8 cellular contexts compared by ENCODE assay signal in the genomic region with DNA sequence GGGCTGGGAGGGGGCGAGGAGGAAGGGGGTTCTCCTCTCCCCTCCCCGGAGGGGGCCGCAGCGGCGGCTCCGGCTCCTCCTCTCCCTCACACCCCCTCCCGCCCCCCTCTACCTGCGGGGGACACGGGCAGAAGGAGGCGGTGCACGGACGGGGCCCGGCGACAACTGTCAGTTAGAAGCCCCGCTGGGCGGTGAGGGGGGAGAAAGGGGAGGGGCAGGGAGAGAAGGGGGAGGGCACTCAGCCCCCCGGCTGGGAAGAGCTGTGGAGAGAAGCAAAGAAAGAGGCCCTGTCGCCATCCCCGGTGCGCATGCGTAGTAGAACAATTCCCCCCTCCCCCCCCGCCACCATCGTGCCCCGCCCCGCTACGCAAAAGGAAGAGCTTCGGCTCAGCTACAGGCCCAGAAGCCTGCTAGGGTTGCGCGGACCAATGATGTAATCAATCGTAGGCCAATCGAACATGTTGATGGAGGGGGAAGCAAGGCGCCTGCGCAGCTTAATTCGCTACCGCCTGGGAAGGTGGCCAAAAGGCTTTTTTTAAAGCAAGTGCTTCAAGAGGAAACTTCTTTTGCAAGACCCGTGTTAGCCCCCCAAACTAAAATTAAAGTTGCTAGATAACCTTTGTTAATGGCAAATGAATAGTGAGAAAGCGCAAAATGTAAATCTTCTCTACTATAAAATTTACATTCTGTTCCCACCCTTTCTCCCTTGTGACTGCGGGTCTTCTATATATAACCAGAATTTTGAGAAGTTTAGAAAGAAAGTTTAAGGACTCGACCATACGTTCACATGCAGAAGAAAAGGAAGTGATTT. TPM values are rescaled to one million over a fixed set of nuclear protein-coding genes. Genes with fewer than 3 reads are reported as not detected.
DNase-seq lines count a peak whose midpoint lies in the region; ATAC-seq and TF ChIP-seq lines count a peak whose summit lies in the region.

No MANE protein-coding gene starts in this region.

- H3K4me1 ChIP-seq in IMR-90 (ENCODE audit: control insufficient read depth, insufficient read depth, low read length) (no peaks in the 10 kb centered on the region; the same call in 1 of the 2 replicates), OCI-LY7 (ENCODE audit: insufficient read depth, low read length, poor library complexity, severe bottlenecking) (peaks cover 56% of the 10 kb centered on the region)

- no peaks in the 10 kb centered on the region for H3K9me3 ChIP-seq in IMR-90 (ENCODE audit: control insufficient read depth, insufficient read depth, low read length)
- H3K9me3 ChIP-seq in OCI-LY7 (ENCODE audit: low read length): no peaks in the 10 kb centered on the region

- H3K79me1 ChIP-seq in IMR-90 (ENCODE audit: low read depth in 1 of 2, low read length in 2 of 2): peaks cover 7 to 27% of the 10 kb centered on the region in 2 experiments; a peak in 3 of 4 replicates

- H2BK15ac ChIP-seq in IMR-90 (ENCODE audit: low read depth, low read length): no peak overlapping the region

- H2BK5ac ChIP-seq in IMR-90 (ENCODE audit: low read depth, low read length, poor library complexity, severe bottlenecking): peak overlapping the region; percentile 77

- H4K5ac ChIP-seq in IMR-90 (ENCODE audit: low read depth, low read length): no peak overlapping the region

- H2BK20ac ChIP-seq in IMR-90 (ENCODE audit: low read depth, low read length): no peak overlapping the region

- no peak for TF ChIP-seq POLR2A in IMR-90 (IDR thresholded peaks at IDR 0.05; ENCODE audit: low read depth, low read length)

- no peak overlapping the region for H4K91ac ChIP-seq in IMR-90 (ENCODE audit: insufficient read depth, low read depth, low read length)

- H2AK5ac ChIP-seq in IMR-90 (ENCODE audit: low read depth, low read length): no peak overlapping the region

- peak overlapping the region; percentile 42 for H2AK9ac ChIP-seq in IMR-90 (replicated peaks; ENCODE audit: low read depth, low read length, poor library complexity)

- no peak overlapping the region for H2BK120ac ChIP-seq in IMR-90 (ENCODE audit: low read depth, low read length)

- H3K79me2 ChIP-seq in OCI-LY7 (ENCODE audit: insufficient read depth, low read depth, low read length): peaks cover 83% of the 10 kb centered on the region

- TF ChIP-seq RAD21 in IMR-90 (IDR thresholded peaks at IDR 0.05; ENCODE audit: low read length): no peak

- TF ChIP-seq CTCF in IMR-90 (conservative IDR thresholded peaks at IDR 0.05; ENCODE audit: low read depth, low read length) (no peak), OCI-LY7 (conservative IDR thresholded peaks at IDR 0.05; ENCODE audit: low read length) (no peak), epithelial cell of proximal tubule (conservative IDR thresholded peaks at IDR 0.05; ENCODE audit: low read depth, low read length) (no peak)

- dilution Hi-C loops in IMR-90 (cut with HindIII; ENCODE audit: low sequenced_read_pairs, unreplicated experiment): no loop called here

- intact Hi-C loops in IMR-90 (cut with micrococcal nuclease) (no loop called here), OCI-LY7 (cut with micrococcal nuclease; ENCODE audit: unreplicated experiment) (loop anchor here (5.0 kb wide), 3 partner anchors 381 to 749 kb away; a partner anchor contains a TSS)

- H3K9ac ChIP-seq in IMR-90 (ENCODE audit: low read depth, low read length): peak overlapping the region; percentile 50

- H3K36me3 ChIP-seq in IMR-90 (ENCODE audit: control insufficient read depth, insufficient read depth, low read length) (peaks cover 2% of the 10 kb centered on the region; the same call in 1 of the 2 replicates), OCI-LY7 (ENCODE audit: insufficient read depth, low read length) (peaks cover 69% of the 10 kb centered on the region)

- no peaks in the 10 kb centered on the region; the same call in 1 of the 2 replicates for H3K9me1 ChIP-seq in IMR-90 (ENCODE audit: insufficient read depth, low read length)

- peak; percentile 68 for ATAC-seq in GM21529 (IDR thresholded peaks at IDR 0.05; ENCODE audit: unreplicated experiment)
- ATAC-seq in IMR-90 (ENCODE audit: low read depth): peak; percentile 75

- H3K4me3 ChIP-seq in IMR-90 (ENCODE audit: insufficient read depth, low read depth, low read length) (peak overlapping the region; percentile 90), OCI-LY7 (ENCODE audit: low read depth, low read length, poor library complexity, severe bottlenecking) (peak overlapping the region; percentile 94), epithelial cell of proximal tubule (ENCODE audit: low read depth, low read length) (peak overlapping the region; percentile 81)

- in situ Hi-C loops in IMR-90 (cut with MboI; ENCODE audit: low sequenced_read_pairs): no loop called here

- H3K4ac ChIP-seq in IMR-90 (ENCODE audit: low read depth, low read length): no peak overlapping the region

- 0% methylated on average over 6 of the region's 40 CpGs; no CpG with 5 or more reads in 1 of the 2 experiments for WGBS in IMR-90 (ENCODE audit: extremely low coverage in 2 of 2, insufficient read length in 1 of 2), 2 experiments

- no TSS peak for BruUV-seq in IMR-90 (replicated peaks; lab: Mats Ljungman, UMichigan)
- no TSS peak for BruUV-seq in OCI-LY7 (replicated peaks; lab: Mats Ljungman, UMichigan)

- peak overlapping the region; percentile 43 to 54; a peak in 3 of 4 replicates for H4K8ac ChIP-seq in IMR-90 (ENCODE audit: low read depth in 2 of 2, low read length in 2 of 2)

- H3K14ac ChIP-seq in IMR-90 (replicated peaks; ENCODE audit: low read depth, low read length): no peak overlapping the region

- no peak overlapping the region for H3K56ac ChIP-seq in IMR-90 (ENCODE audit: extremely low read depth, insufficient read depth, low read length)

- H3K9me2 ChIP-seq in OCI-LY7 (ENCODE audit: insufficient read depth, low read length): no peaks in the 10 kb centered on the region

- no peak overlapping the region; the same call in 1 of the 2 replicates for H3K18ac ChIP-seq in IMR-90 (ENCODE audit: low read depth, low read length)

- H3K27me3 ChIP-seq in IMR-90 (ENCODE audit: control insufficient read depth, insufficient read depth, low read length): no peaks in the 10 kb centered on the region

- H3K27ac ChIP-seq in IMR-90 (ENCODE audit: insufficient read depth, low read length) (peak overlapping the region; percentile 85), OCI-LY7 (ENCODE audit: low read depth, low read length, poor library complexity, severe bottlenecking) (peak overlapping the region; percentile 70)

- no peak overlapping the region for H3K23ac ChIP-seq in IMR-90 (ENCODE audit: low read depth, low read length)

- peak overlapping the region; percentile 30; the same call in 1 of the 2 replicates for H3K4me2 ChIP-seq in IMR-90 (ENCODE audit: low read depth, low read length)
- peak overlapping the region; percentile 91 for H3K4me2 ChIP-seq in OCI-LY7 (ENCODE audit: low read length)

- POLR2A ChIA-PET in IMR-90 (lab: Charles Lee; ENCODE audit: unreplicated experiment) (interaction anchor here (0.6 to 0.7 kb wide), 2 partner anchors 14 to 379 kb away, joined by 3 read pairs; a partner anchor contains a TSS), OCI-LY7 (lab: Charles Lee) (interaction anchor here (0.6 to 2.6 kb wide), 12 partner anchors 9 to 692 kb away, joined by 3 to 13 read pairs (median 4); no protein-coding TSS in a partner anchor)

- CTCF ChIA-PET in IMR-90 (lab: Yijun Ruan, JAX): interaction anchor here (1.0 kb wide), 1 partner anchor 9 kb away, joined by 3 read pairs; no protein-coding TSS in a partner anchor
- CTCF ChIA-PET in OCI-LY7 (lab: Charles Lee; ENCODE audit: unreplicated experiment): interaction anchor here (0.6 kb wide), 3 partner anchors 46 to 247 kb away, joined by 3 to 5 read pairs (median 4); no protein-coding TSS in a partner anchor

- DNase-seq in DMS114 treated with DMSO at 0.1 percent for 48 hours (lab: John Stamatoyannopoulos, UW; ENCODE audit: unreplicated experiment) (peak; percentile 93), IMR-90 (peak; percentile 99), OCI-LY7 (ENCODE audit: low spot score) (peak; percentile 98), epithelial cell of proximal tubule (ENCODE audit: low read depth) (peak; percentile 91), mucosa of gallbladder (ENCODE audit: low spot score) (peak; percentile 97)
- peak; percentile 87 for DNase-seq in activated T-cell treated with anti-CD3 and anti-CD28 coated beads, Interleukin-2, amount 50 U/mL, for 1 hour
- DNase-seq in stimulated activated CD8-positive, alpha-beta memory T cell treated with anti-CD3 and anti-CD28 coated beads, Interleukin-4, amount 100 ng/mL, for 24 hours (ENCODE audit: low read depth): peak; percentile 87

- H4K20me1 ChIP-seq in IMR-90 (ENCODE audit: insufficient read depth, low read length): peaks cover 24% of the 10 kb centered on the region
- peaks cover 13% of the 10 kb centered on the region for H4K20me1 ChIP-seq in OCI-LY7 (ENCODE audit: insufficient read depth, low read length)

- peak overlapping the region; percentile 94 for H2AFZ ChIP-seq in IMR-90 (replicated peaks; ENCODE audit: low read length, poor library complexity)
- H2AFZ ChIP-seq in OCI-LY7 (ENCODE audit: low read length): peak overlapping the region; percentile 72; the same call in 1 of the 2 replicates

TF ChIP-seq in IMR-90, 13 proteins besides CTCF, POLR2A, EP300 and RAD21:
- TF ChIP-seq NFE2L2 (IDR thresholded peaks at IDR 0.05; ENCODE audit: low read depth, low read length): no peak
- TF ChIP-seq MXI1 (IDR thresholded peaks at IDR 0.05; ENCODE audit: borderline replicate concordance, low read depth, low read length): no peak
- TF ChIP-seq BHLHE40 (IDR thresholded peaks at IDR 0.05; ENCODE audit: low read depth, low read length): no peak
- TF ChIP-seq RFX5 (IDR thresholded peaks at IDR 0.05; ENCODE audit: low read depth, low read length): no peak
- TF ChIP-seq MAZ (IDR thresholded peaks at IDR 0.05; ENCODE audit: borderline replicate concordance, low read depth, low read length): peak; percentile 86; the same call in 1 of the 2 replicates
- no peak for TF ChIP-seq CHD1 (IDR thresholded peaks at IDR 0.05; ENCODE audit: low read depth, low read length)
- peak; percentile 87 for TF ChIP-seq CEBPB (IDR thresholded peaks at IDR 0.05; ENCODE audit: low read depth, low read length)
- no peak for TF ChIP-seq SMC3 (IDR thresholded peaks at IDR 0.05; ENCODE audit: low read depth, low read length)
TF ChIP-seq in IMR-90: peak in this region for 2.

RNA-seq across cellular contexts. Expression of a gene that starts 7.0 kb away (rescaled TPM):
- total RNA-seq in IMR-90 (2012; rRNA removed) (42.3 and 67.2 TPM in 2 replicates), OCI-LY7 (2022) (23.1 and 24.1 TPM in 2 replicates), epithelial cell of proximal tubule (17.1 and 21.8 TPM in 2 replicates), mucosa of gallbladder (12.7 TPM)
- 6.1 and 7.5 TPM in 2 replicates for polyA plus RNA-seq in IMR-90 (2012; rRNA removed)
- polyA plus RNA-seq in IMR-90 (2012; cell fraction: cytosol; rRNA removed): 1.3 and 1.9 TPM in 2 replicates
- 0.64 and 3.3 TPM in 2 replicates for polyA plus RNA-seq in IMR-90 (2012; cell fraction: nucleus; rRNA removed; ENCODE audit: low replicate concordance)
- total RNA-seq in OCI-LY7 (2014; rRNA removed; shearing (Covaris generic)): 23.9 and 28.4 TPM in 2 replicates

Comparison
In these comparisons a context has a peak if more than half of its experiments do, and no peak if none do; other contexts are left out.
1. Peak in every context shown above with its lines: DNase-seq, ATAC-seq, H3K4me3 ChIP-seq and H3K27ac ChIP-seq.